Comparison of ENCODE assay signal across 2 cellular contexts in genomic region chr15:34987623-34987981, GRCh38.
TF ChIP-seq lines count a peak whose summit lies in the region.

No MANE protein-coding gene starts in this region.

TF ChIP-seq in HCT116, 20 proteins besides CTCF, POLR2A, EP300 and RAD21:
- TF ChIP-seq EZH2 (IDR thresholded peaks at IDR 0.05) (no peak), CEBPB (IDR thresholded peaks at IDR 0.05; ENCODE audit: low read depth) (no peak), SRF (IDR thresholded peaks at IDR 0.05; ENCODE audit: low read depth) (no peak), POLR2AphosphoS5 (IDR thresholded peaks at IDR 0.05; ENCODE audit: low read depth, low read length) (no peak), SP1 (IDR thresholded peaks at IDR 0.05; ENCODE audit: low read depth) (no peak)
- TF ChIP-seq, protein P1, sequence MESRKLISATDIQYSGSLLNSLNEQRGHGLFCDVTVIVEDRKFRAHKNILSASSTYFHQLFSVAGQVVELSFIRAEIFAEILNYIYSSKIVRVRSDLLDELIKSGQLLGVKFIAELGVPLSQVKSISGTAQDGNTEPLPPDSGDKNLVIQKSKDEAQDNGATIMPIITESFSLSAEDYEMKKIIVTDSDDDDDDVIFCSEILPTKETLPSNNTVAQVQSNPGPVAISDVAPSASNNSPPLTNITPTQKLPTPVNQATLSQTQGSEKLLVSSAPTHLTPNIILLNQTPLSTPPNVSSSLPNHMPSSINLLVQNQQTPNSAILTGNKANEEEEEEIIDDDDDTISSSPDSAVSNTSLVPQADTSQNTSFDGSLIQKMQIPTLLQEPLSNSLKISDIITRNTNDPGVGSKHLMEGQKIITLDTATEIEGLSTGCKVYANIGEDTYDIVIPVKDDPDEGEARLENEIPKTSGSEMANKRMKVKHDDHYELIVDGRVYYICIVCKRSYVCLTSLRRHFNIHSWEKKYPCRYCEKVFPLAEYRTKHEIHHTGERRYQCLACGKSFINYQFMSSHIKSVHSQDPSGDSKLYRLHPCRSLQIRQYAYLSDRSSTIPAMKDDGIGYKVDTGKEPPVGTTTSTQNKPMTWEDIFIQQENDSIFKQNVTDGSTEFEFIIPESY (IDR thresholded peaks at IDR 0.05; ENCODE audit: extremely low read depth, insufficient replicate concordance, low read length): no peak

TF ChIP-seq in HepG2, 621 proteins besides CTCF, POLR2A, EP300 and RAD21 (continues in another document):
- TF ChIP-seq MIXL1 (CRISPR knock-in tag; IDR thresholded peaks at IDR 0.05) (no peak), SAFB2 (CRISPR knock-in tag; IDR thresholded peaks at IDR 0.05; ENCODE audit: borderline replicate concordance, low read depth) (no peak), NR2F1 (CRISPR knock-in tag; IDR thresholded peaks at IDR 0.05) (peak; percentile 16 to 69; a peak in 1 of 4 replicates), NR2F2 (IDR thresholded peaks at IDR 0.05; ENCODE audit: borderline replicate concordance, low read depth) (peak; percentile 59), ZSCAN9 (CRISPR knock-in tag; IDR thresholded peaks at IDR 0.05; ENCODE audit: borderline replicate concordance) (no peak), ZNF253 (CRISPR knock-in tag; IDR thresholded peaks at IDR 0.05; ENCODE audit: borderline replicate concordance) (0 out of 2 replicates have a peak, but pooled peaks have one; percentile 6), ZMAT3 (CRISPR knock-in tag; conservative IDR thresholded peaks at IDR 0.05) (no peak), TMF1 (CRISPR knock-in tag; IDR thresholded peaks at IDR 0.05; ENCODE audit: low read depth) (no peak), ZBTB21 (CRISPR knock-in tag; IDR thresholded peaks at IDR 0.05) (no peak), NR2F6 (IDR thresholded peaks at IDR 0.05) (peak; percentile 75), NR2F6 (CRISPR knock-in tag; IDR thresholded peaks at IDR 0.05) (peak; percentile 83; the same call in 1 of the 2 replicates), ZNF142 (CRISPR knock-in tag; IDR thresholded peaks at IDR 0.05) (no peak), NCOR1 (IDR thresholded peaks at IDR 0.05; ENCODE audit: borderline replicate concordance, low read length) (peak; percentile 64), ZBTB46 (CRISPR knock-in tag; IDR thresholded peaks at IDR 0.05; ENCODE audit: borderline replicate concordance) (no peak), MTF2 (CRISPR knock-in tag; IDR thresholded peaks at IDR 0.05; ENCODE audit: borderline replicate concordance) (no peak), NFAT5 (CRISPR knock-in tag; IDR thresholded peaks at IDR 0.05) (no peak), CENPBD1 (CRISPR knock-in tag; IDR thresholded peaks at IDR 0.05; ENCODE audit: borderline replicate concordance, low read depth) (no peak), ZNF784 (CRISPR knock-in tag; IDR thresholded peaks at IDR 0.05; ENCODE audit: borderline replicate concordance) (no peak), MYC (CRISPR knock-in tag; IDR thresholded peaks at IDR 0.05; ENCODE audit: borderline replicate concordance) (no peak), PPARG (CRISPR knock-in tag; conservative IDR thresholded peaks at IDR 0.05) (no peak), ESRRA (CRISPR knock-in tag; IDR thresholded peaks at IDR 0.05; ENCODE audit: low read depth) (0 out of 2 replicates have a peak, but pooled peaks have one; percentile 5)
- TF ChIP-seq, protein P2, sequence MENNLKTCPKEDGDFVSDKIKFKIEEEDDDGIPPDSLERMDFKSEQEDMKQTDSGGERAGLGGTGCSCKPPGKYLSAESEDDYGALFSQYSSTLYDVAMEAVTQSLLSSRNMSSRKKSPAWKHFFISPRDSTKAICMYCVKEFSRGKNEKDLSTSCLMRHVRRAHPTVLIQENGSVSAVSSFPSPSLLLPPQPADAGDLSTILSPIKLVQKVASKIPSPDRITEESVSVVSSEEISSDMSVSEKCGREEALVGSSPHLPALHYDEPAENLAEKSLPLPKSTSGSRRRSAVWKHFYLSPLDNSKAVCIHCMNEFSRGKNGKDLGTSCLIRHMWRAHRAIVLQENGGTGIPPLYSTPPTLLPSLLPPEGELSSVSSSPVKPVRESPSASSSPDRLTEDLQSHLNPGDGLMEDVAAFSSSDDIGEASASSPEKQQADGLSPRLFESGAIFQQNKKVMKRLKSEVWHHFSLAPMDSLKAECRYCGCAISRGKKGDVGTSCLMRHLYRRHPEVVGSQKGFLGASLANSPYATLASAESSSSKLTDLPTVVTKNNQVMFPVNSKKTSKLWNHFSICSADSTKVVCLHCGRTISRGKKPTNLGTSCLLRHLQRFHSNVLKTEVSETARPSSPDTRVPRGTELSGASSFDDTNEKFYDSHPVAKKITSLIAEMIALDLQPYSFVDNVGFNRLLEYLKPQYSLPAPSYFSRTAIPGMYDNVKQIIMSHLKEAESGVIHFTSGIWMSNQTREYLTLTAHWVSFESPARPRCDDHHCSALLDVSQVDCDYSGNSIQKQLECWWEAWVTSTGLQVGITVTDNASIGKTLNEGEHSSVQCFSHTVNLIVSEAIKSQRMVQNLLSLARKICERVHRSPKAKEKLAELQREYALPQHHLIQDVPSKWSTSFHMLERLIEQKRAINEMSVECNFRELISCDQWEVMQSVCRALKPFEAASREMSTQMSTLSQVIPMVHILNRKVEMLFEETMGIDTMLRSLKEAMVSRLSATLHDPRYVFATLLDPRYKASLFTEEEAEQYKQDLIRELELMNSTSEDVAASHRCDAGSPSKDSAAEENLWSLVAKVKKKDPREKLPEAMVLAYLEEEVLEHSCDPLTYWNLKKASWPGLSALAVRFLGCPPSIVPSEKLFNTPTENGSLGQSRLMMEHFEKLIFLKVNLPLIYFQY (CRISPR knock-in tag; IDR thresholded peaks at IDR 0.05; ENCODE audit: borderline replicate concordance): peak; percentile 7; the same call in 1 of the 2 replicates
- TF ChIP-seq, protein P3, sequence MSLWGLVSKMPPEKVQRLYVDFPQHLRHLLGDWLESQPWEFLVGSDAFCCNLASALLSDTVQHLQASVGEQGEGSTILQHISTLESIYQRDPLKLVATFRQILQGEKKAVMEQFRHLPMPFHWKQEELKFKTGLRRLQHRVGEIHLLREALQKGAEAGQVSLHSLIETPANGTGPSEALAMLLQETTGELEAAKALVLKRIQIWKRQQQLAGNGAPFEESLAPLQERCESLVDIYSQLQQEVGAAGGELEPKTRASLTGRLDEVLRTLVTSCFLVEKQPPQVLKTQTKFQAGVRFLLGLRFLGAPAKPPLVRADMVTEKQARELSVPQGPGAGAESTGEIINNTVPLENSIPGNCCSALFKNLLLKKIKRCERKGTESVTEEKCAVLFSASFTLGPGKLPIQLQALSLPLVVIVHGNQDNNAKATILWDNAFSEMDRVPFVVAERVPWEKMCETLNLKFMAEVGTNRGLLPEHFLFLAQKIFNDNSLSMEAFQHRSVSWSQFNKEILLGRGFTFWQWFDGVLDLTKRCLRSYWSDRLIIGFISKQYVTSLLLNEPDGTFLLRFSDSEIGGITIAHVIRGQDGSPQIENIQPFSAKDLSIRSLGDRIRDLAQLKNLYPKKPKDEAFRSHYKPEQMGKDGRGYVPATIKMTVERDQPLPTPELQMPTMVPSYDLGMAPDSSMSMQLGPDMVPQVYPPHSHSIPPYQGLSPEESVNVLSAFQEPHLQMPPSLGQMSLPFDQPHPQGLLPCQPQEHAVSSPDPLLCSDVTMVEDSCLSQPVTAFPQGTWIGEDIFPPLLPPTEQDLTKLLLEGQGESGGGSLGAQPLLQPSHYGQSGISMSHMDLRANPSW (CRISPR knock-in tag; IDR thresholded peaks at IDR 0.05; ENCODE audit: borderline replicate concordance): 0 out of 2 replicates have a peak, but pooled peaks have one; percentile 6
- TF ChIP-seq, protein P4, sequence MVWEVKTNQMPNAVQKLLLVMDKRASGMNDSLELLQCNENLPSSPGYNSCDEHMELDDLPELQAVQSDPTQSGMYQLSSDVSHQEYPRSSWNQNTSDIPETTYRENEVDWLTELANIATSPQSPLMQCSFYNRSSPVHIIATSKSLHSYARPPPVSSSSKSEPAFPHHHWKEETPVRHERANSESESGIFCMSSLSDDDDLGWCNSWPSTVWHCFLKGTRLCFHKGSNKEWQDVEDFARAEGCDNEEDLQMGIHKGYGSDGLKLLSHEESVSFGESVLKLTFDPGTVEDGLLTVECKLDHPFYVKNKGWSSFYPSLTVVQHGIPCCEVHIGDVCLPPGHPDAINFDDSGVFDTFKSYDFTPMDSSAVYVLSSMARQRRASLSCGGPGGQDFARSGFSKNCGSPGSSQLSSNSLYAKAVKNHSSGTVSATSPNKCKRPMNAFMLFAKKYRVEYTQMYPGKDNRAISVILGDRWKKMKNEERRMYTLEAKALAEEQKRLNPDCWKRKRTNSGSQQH (CRISPR knock-in tag; IDR thresholded peaks at IDR 0.05; ENCODE audit: low read depth): no peak
